In genomic region chr14:37413504-37414003, GRCh38 we compare ENCODE assay signal across 1 cellular context.
TF ChIP-seq lines count a peak whose summit lies in the region.

No MANE protein-coding gene starts in this region.

TF ChIP-seq in HepG2, 621 proteins besides CTCF, POLR2A, EP300 and RAD21 (continued from another document and continues in another):
- no peak for TF ChIP-seq ZBTB40 (IDR thresholded peaks at IDR 0.05)
- TF ChIP-seq ZBTB40 (CRISPR knock-in tag; IDR thresholded peaks at IDR 0.05): no peak
- no peak; the same call in 1 of the 2 replicates for TF ChIP-seq SRF (IDR thresholded peaks at IDR 0.05; ENCODE audit: low read depth, low read length)
- TF ChIP-seq ZNF446 (CRISPR knock-in tag; IDR thresholded peaks at IDR 0.05): no peak
- TF ChIP-seq FLYWCH1 (CRISPR knock-in tag; IDR thresholded peaks at IDR 0.05): no peak
- TF ChIP-seq ZNF33B (CRISPR knock-in tag; IDR thresholded peaks at IDR 0.05): 0 out of 2 replicates have a peak, but pooled peaks have one; percentile 65
- TF ChIP-seq KLF15 (CRISPR knock-in tag; IDR thresholded peaks at IDR 0.05; ENCODE audit: borderline replicate concordance): no peak
- no peak for TF ChIP-seq TERF1 (CRISPR knock-in tag; IDR thresholded peaks at IDR 0.05)
- no peak for TF ChIP-seq MTA1 (CRISPR knock-in tag; IDR thresholded peaks at IDR 0.05; ENCODE audit: borderline replicate concordance)
- no peak for TF ChIP-seq MYPOP (CRISPR knock-in tag; IDR thresholded peaks at IDR 0.05)
- TF ChIP-seq ZMYM2 (CRISPR knock-in tag; IDR thresholded peaks at IDR 0.05): 0 out of 2 replicates have a peak, but pooled peaks have one; percentile 48
- no peak for TF ChIP-seq ZFP91 (CRISPR knock-in tag; IDR thresholded peaks at IDR 0.05; ENCODE audit: borderline replicate concordance)
- TF ChIP-seq ZNF33A (CRISPR knock-in tag; IDR thresholded peaks at IDR 0.05; ENCODE audit: borderline replicate concordance): no peak
- TF ChIP-seq ZMAT3 (CRISPR knock-in tag; conservative IDR thresholded peaks at IDR 0.05): no peak
- TF ChIP-seq CREBL2 (CRISPR knock-in tag; IDR thresholded peaks at IDR 0.05; ENCODE audit: borderline replicate concordance): no peak
- TF ChIP-seq YY1 (IDR thresholded peaks at IDR 0.05; ENCODE audit: insufficient read depth, insufficient replicate concordance, low read depth, low read length): no peak
- no peak for TF ChIP-seq ZNF468 (CRISPR knock-in tag; IDR thresholded peaks at IDR 0.05)
- TF ChIP-seq CBX1 (IDR thresholded peaks at IDR 0.05; ENCODE audit: low read depth): no peak
- TF ChIP-seq ZNF713 (CRISPR knock-in tag; IDR thresholded peaks at IDR 0.05): no peak
- TF ChIP-seq NONO (IDR thresholded peaks at IDR 0.05): no peak
- TF ChIP-seq NONO (CRISPR knock-in tag; conservative IDR thresholded peaks at IDR 0.05): no peak; the same call in 1 of the 2 replicates
- 0 out of 2 replicates have a peak, but pooled peaks have one; percentile 6 for TF ChIP-seq SMAD3 (CRISPR knock-in tag; IDR thresholded peaks at IDR 0.05)
- 0 out of 2 replicates have a peak, but pooled peaks have one; percentile 32 for TF ChIP-seq ZNF816 (CRISPR knock-in tag; IDR thresholded peaks at IDR 0.05; ENCODE audit: borderline replicate concordance)
- no peak for TF ChIP-seq SUZ12 (IDR thresholded peaks at IDR 0.05; ENCODE audit: low read depth, low read length)
- no peak for TF ChIP-seq ZNF276 (CRISPR knock-in tag; IDR thresholded peaks at IDR 0.05; ENCODE audit: low read depth)
- TF ChIP-seq ZNF546 (CRISPR knock-in tag; conservative IDR thresholded peaks at IDR 0.05): no peak
- no peak for TF ChIP-seq PAF1 (CRISPR knock-in tag; IDR thresholded peaks at IDR 0.05)
- TF ChIP-seq RFX1 (IDR thresholded peaks at IDR 0.05): no peak
- TF ChIP-seq PAXIP1 (CRISPR knock-in tag; conservative IDR thresholded peaks at IDR 0.05): peak; percentile 86
- TF ChIP-seq IKZF1 (IDR thresholded peaks at IDR 0.05): no peak
- no peak for TF ChIP-seq ZHX1 (CRISPR knock-in tag; IDR thresholded peaks at IDR 0.05; ENCODE audit: low read depth)
- no peak for TF ChIP-seq ZNF354B (CRISPR knock-in tag; IDR thresholded peaks at IDR 0.05)
- TF ChIP-seq DR1 (CRISPR knock-in tag; IDR thresholded peaks at IDR 0.05): no peak
- no peak for TF ChIP-seq PLRG1 (conservative IDR thresholded peaks at IDR 0.05)
- TF ChIP-seq ZNF891 (CRISPR knock-in tag; IDR thresholded peaks at IDR 0.05): no peak
- TF ChIP-seq PHB2 (IDR thresholded peaks at IDR 0.05; ENCODE audit: partially characterized antibody): no peak
- no peak for TF ChIP-seq MTA3 (CRISPR knock-in tag; IDR thresholded peaks at IDR 0.05)
- TF ChIP-seq ISX (CRISPR knock-in tag; conservative IDR thresholded peaks at IDR 0.05): no peak
- TF ChIP-seq NFATC3 (CRISPR knock-in tag; IDR thresholded peaks at IDR 0.05): no peak
